Comparison of ENCODE assay signal across 22 cellular contexts in the genomic region with DNA sequence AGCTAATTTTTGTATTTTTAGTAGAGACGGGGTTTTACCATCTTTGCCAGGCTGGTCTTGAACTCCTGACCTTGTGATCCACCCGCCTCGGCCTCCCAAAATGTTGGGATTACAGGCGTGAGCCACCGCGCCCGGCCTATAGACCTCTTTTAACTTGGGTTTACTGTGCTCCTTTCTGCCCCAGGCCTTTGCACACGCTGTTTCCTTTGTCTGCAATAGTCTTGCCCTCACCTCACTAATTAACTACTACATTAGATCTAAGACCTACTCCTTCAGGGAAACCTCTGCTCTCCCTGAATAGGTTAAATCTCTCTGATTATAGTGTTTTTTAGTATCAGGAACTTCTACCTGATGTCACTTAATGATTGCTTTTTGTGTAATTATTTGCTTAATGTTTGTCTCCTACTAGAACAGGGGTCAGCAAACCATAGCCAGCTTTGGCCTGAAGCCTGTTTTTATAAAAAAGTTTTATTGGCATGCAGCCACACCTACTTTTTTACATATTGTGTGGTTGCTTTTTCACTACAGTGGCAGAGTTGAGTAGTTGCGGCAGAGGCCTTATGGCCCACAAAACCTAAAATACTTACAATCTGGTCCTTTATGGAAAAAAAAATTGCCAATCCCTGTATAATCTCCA.
"Had no signal": no experiment of that assay in that cellular context is flagged by ENCODE, and none has a peak within 500 bp of the region (broad histone marks: within the 10 kb centered on the region; RNA-seq: fewer than 3 reads in every experiment).

No MANE protein-coding gene starts in this region.

- H3K27me3 ChIP-seq: ascending aorta, esophagus squamous epithelium, tibial nerve, uterus had no signal

- H3K9me3 ChIP-seq: ascending aorta, esophagus squamous epithelium, heart right ventricle, prostate gland, tibial nerve, uterus had no signal

- H3K4me3 Mint-ChIP-seq: activated CD4-positive, alpha-beta T cell treated with anti-CD3 and anti-CD28 coated beads for 36 hours; activated naive CD4-positive, alpha-beta T cell treated with anti-CD3 and anti-CD28 coated beads, Interleukin-2, amount 50 U/mL, for 24 hours; neural crest cell; stimulated activated naive CD8-positive, alpha-beta T cell treated with anti-CD3 and anti-CD28 coated beads, Interleukin-15, Interleukin-2, amounts not matched to agents 100 ng/mL and 50 ng/mL, for 24 hours; T-helper 2 cell treated with Interferon-gamma antibody and Interleukin-4, amounts not matched to agents 5 μg/mL and 100 μg/mL, for 36 hours; WTC11 had no signal

- H3K9me3 Mint-ChIP-seq: activated naive CD4-positive, alpha-beta T cell treated with anti-CD3 and anti-CD28 coated beads, Interleukin-2, amount 50 U/mL, for 24 hours; neural crest cell; stimulated activated naive CD8-positive, alpha-beta T cell treated with anti-CD3 and anti-CD28 coated beads, Interleukin-15, Interleukin-2, amounts not matched to agents 100 ng/mL and 50 ng/mL, for 24 hours; T-helper 2 cell treated with Interferon-gamma antibody and Interleukin-4, amounts not matched to agents 5 μg/mL and 100 μg/mL, for 36 hours had no signal

- H3K27ac ChIP-seq: ascending aorta, esophagus squamous epithelium, heart right ventricle, prostate gland, skin epidermis, tibial nerve, uterus had no signal

- H3K4me3 ChIP-seq: ascending aorta, esophagus squamous epithelium, heart right ventricle, lung, prostate gland, skin epidermis, tibial nerve, uterus had no signal

- DNase-seq: activated CD4-positive, alpha-beta T cell treated with anti-CD3 and anti-CD28 coated beads for 36 hours; activated CD4-positive, alpha-beta T cell treated with anti-CD3 and anti-CD28 coated beads, Interleukin-2, amount 50 U/mL, for 48 hours; activated gamma-delta T cell; effector memory CD4-positive, alpha-beta T cell; esophagus squamous epithelium; heart right ventricle; left cardiac atrium; midbrain; right cardiac atrium; stimulated activated CD4-positive, alpha-beta T cell treated with anti-CD3 and anti-CD28 coated beads, Interleukin-15, amount 100 ng/mL, for 24 hours; stimulated activated CD4-positive, alpha-beta T cell treated with anti-CD3 and anti-CD28 coated beads, Interleukin-2, amount 100 ng/mL, for 48 hours; uterus had no signal

- H3K4me1 ChIP-seq: ascending aorta, prostate gland, uterus had no signal

- H3K36me3 Mint-ChIP-seq: activated naive CD4-positive, alpha-beta T cell treated with anti-CD3 and anti-CD28 coated beads, Interleukin-2, amount 50 U/mL, for 24 hours; WTC11 had no signal

- H3K4me1 Mint-ChIP-seq: activated CD4-positive, alpha-beta T cell treated with anti-CD3 and anti-CD28 coated beads for 36 hours; activated naive CD4-positive, alpha-beta T cell treated with anti-CD3 and anti-CD28 coated beads, Interleukin-2, amount 50 U/mL, for 24 hours had no signal

- H3K27ac Mint-ChIP-seq: activated CD4-positive, alpha-beta T cell treated with anti-CD3 and anti-CD28 coated beads for 36 hours; activated naive CD4-positive, alpha-beta T cell treated with anti-CD3 and anti-CD28 coated beads, Interleukin-2, amount 50 U/mL, for 24 hours; stimulated activated naive CD8-positive, alpha-beta T cell treated with anti-CD3 and anti-CD28 coated beads, Interleukin-15, Interleukin-2, amounts not matched to agents 100 ng/mL and 50 ng/mL, for 24 hours; T-helper 2 cell treated with Interferon-gamma antibody and Interleukin-4, amounts not matched to agents 5 μg/mL and 100 μg/mL, for 36 hours; WTC11 had no signal

- H3K36me3 ChIP-seq: ascending aorta, esophagus squamous epithelium, heart right ventricle, prostate gland, tibial nerve, uterus had no signal

- H3K27me3 Mint-ChIP-seq: activated CD4-positive, alpha-beta T cell treated with anti-CD3 and anti-CD28 coated beads for 36 hours; activated naive CD4-positive, alpha-beta T cell treated with anti-CD3 and anti-CD28 coated beads, Interleukin-2, amount 50 U/mL, for 24 hours; stimulated activated naive CD8-positive, alpha-beta T cell treated with anti-CD3 and anti-CD28 coated beads, Interleukin-15, Interleukin-2, amounts not matched to agents 100 ng/mL and 50 ng/mL, for 24 hours had no signal
